8 cellular contexts compared by ENCODE assay signal in genomic region chr1:116825735-116826438, GRCh38.
DNase-seq lines count a peak whose midpoint lies in the region; ATAC-seq and TF ChIP-seq lines count a peak whose summit lies in the region.

No MANE protein-coding gene starts in this region.

- H3K9me3 ChIP-seq in Peyer's patch = no peaks in the 10 kb centered on the region
- H3K9me3 ChIP-seq in heart left ventricle = no peaks in the 10 kb centered on the region

- ATAC-seq in Right ventricle myocardium inferior = peak; percentile 35
- peak; percentile 28 to 75 (median 52) for ATAC-seq in heart left ventricle
- no peak for ATAC-seq in HG02884 (IDR thresholded peaks at IDR 0.05; ENCODE audit: unreplicated experiment)

- H3K4me3 ChIP-seq in Peyer's patch = no peak overlapping the region
- H3K4me3 ChIP-seq in heart left ventricle = no peak overlapping the region

- TF ChIP-seq CTCF in Peyer's patch (IDR thresholded peaks at IDR 0.05) (peak in 3 of 6 experiments; percentile 28 to 41 (median 37)), heart left ventricle (IDR thresholded peaks at IDR 0.05) (no peak)

- H3K4me1 ChIP-seq in Peyer's patch (peaks cover 0 to 26% (median 4%) of the 10 kb centered on the region in 4 donors), heart left ventricle (peaks cover 0 to 18% (median 11%) of the 10 kb centered on the region in 12 donors)

- H3K27me3 ChIP-seq in Peyer's patch = no peaks in the 10 kb centered on the region
- no peaks in the 10 kb centered on the region for H3K27me3 ChIP-seq in heart left ventricle

- H3K27ac ChIP-seq in Peyer's patch (peak overlapping the region in 3 of 4 donors; percentile 13 to 68 (median 62)), heart left ventricle (peak overlapping the region in 9 of 12 donors; percentile 33 to 79 (median 65))

- intact Hi-C loops in Right ventricle myocardium inferior (cut with DNase I) = no loop called here
- intact Hi-C loops in cardiac septum (cut with DNase I) = no loop called here
- intact Hi-C loops in heart left ventricle (cut with DNase I) = no loop called here

- H3K36me3 ChIP-seq in Peyer's patch = no peaks in the 10 kb centered on the region
- H3K36me3 ChIP-seq in heart left ventricle = no peaks in the 10 kb centered on the region

- TF ChIP-seq POLR2A in Peyer's patch (IDR thresholded peaks at IDR 0.05) (no peak), heart left ventricle (IDR thresholded peaks at IDR 0.05) (no peak)

- WGBS in heart left ventricle, 4 donors = 64 to 71% (median 66%) methylated on average over 10 of the region's 10 CpGs

- DNase-seq in Right ventricle myocardium inferior (ENCODE audit: missing footprints) (no peak), cardiac septum (ENCODE audit: low spot score) (no peak), Peyer's patch (peak in 2 of 3 donors; percentile 77 to 88), heart left ventricle (peak in 2 of 5 donors; percentile 39 to 46), HK-2 (ENCODE audit: unreplicated experiment) (no peak), SKM-1 (lab: John Stamatoyannopoulos, UW; ENCODE audit: unreplicated experiment) (no peak), activated gamma-delta T cell treated with Interleukin-2 at 50 U/mL for 16 hours (no peak)

Comparison
In these comparisons a context has a peak if more than half of its experiments do, and no peak if none do; other contexts are left out.
1. DNase-seq: peak in Peyer's patch (2 of 3); none in Right ventricle myocardium inferior (single experiment), cardiac septum (single experiment), HK-2 (single experiment), SKM-1 (single experiment) and activated gamma-delta T cell treated with Interleukin-2 at 50 U/mL for 16 hours (single experiment).